Comparison of ENCODE assay signal across 8 cellular contexts in genomic region chr3:163056874-163057497, GRCh38.
DNase-seq lines count a peak whose midpoint lies in the region; ATAC-seq and TF ChIP-seq lines count a peak whose summit lies in the region.

No MANE protein-coding gene starts in this region.

- peaks cover 4% of the 10 kb centered on the region for H3K9me3 ChIP-seq in neural cell (ENCODE audit: low read length)

- no peaks in the 10 kb centered on the region for H3F3A ChIP-seq in neural cell (ENCODE audit: insufficient read depth, low read length, poor library complexity, severe bottlenecking)

- H3K79me2 ChIP-seq in neural cell (replicated peaks; ENCODE audit: insufficient read depth, low read length) = no peaks in the 10 kb centered on the region

- peak; percentile 51 for ATAC-seq in HG02798 (IDR thresholded peaks at IDR 0.05; ENCODE audit: poor library complexity, unreplicated experiment)
- no peak for ATAC-seq in GM21367 (IDR thresholded peaks at IDR 0.05; ENCODE audit: unreplicated experiment)
- ATAC-seq in GM21381 (IDR thresholded peaks at IDR 0.05; ENCODE audit: unreplicated experiment) = no peak

- H3K27me3 Mint-ChIP-seq in activated naive CD4-positive, alpha-beta T cell treated with anti-CD3 and anti-CD28 coated beads for 36 hours (ENCODE audit: low read depth) = no peaks in the 10 kb centered on the region

- no peak for TF ChIP-seq EP300 in neural cell (conservative IDR thresholded peaks at IDR 0.05; ENCODE audit: poor library complexity, severe bottlenecking)

- peak; percentile 56 for TF ChIP-seq CTCF in neural cell (IDR thresholded peaks at IDR 0.05; ENCODE audit: poor library complexity, severe bottlenecking)

- no peaks in the 10 kb centered on the region for H3K36me3 Mint-ChIP-seq in activated naive CD4-positive, alpha-beta T cell treated with anti-CD3 and anti-CD28 coated beads for 36 hours (ENCODE audit: low read depth)

- peak; percentile 46 for DNase-seq in activated naive CD4-positive, alpha-beta T cell treated with anti-CD3 and anti-CD28 coated beads for 36 hours
- no peak for DNase-seq in activated naive CD4-positive, alpha-beta T cell (lab: John Stamatoyannopoulos, UW)
- DNase-seq in NOMO-1 treated with DMSO at 0.1 percent for 48 hours (lab: John Stamatoyannopoulos, UW; ENCODE audit: unreplicated experiment) = peak; percentile 27
- DNase-seq in dedifferentiated amniotic fluid mesenchymal stem cell (ENCODE audit: extremely low spot score) = peak; percentile 52

- H3K4me1 Mint-ChIP-seq in activated naive CD4-positive, alpha-beta T cell treated with anti-CD3 and anti-CD28 coated beads for 36 hours (ENCODE audit: low read depth) = no peaks in the 10 kb centered on the region

- CTCF ChIA-PET in activated naive CD4-positive, alpha-beta T cell treated with anti-CD3 and anti-CD28 coated beads for 36 hours (lab: Charles Lee) = interaction anchor here (0.6 to 1.6 kb wide), 4 partner anchors 14 to 488 kb away, joined by 3 to 5 read pairs (median 4); no protein-coding TSS in a partner anchor

- no peaks in the 10 kb centered on the region for H3K27me3 ChIP-seq in neural cell (ENCODE audit: insufficient read depth, low read depth, low read length)

- H3K27ac Mint-ChIP-seq in activated naive CD4-positive, alpha-beta T cell treated with anti-CD3 and anti-CD28 coated beads for 36 hours = no peak overlapping the region

- intact Hi-C loops in activated naive CD4-positive, alpha-beta T cell treated with anti-CD3 and anti-CD28 coated beads for 36 hours (cut with micrococcal nuclease) = loop anchor here (10.0 kb wide), 1 partner anchor 1202 kb away; no protein-coding TSS in a partner anchor

- no peaks in the 10 kb centered on the region for H3K9me3 Mint-ChIP-seq in activated naive CD4-positive, alpha-beta T cell treated with anti-CD3 and anti-CD28 coated beads for 36 hours

- H3K9ac ChIP-seq in neural cell (ENCODE audit: low read length) = no peak overlapping the region

- peak; percentile 58 for TF ChIP-seq RAD21 in neural cell (conservative IDR thresholded peaks at IDR 0.05)

- no peak overlapping the region for H3K27ac ChIP-seq in neural cell (ENCODE audit: low read length)

- H2AFZ ChIP-seq in neural cell (ENCODE audit: low read depth, low read length) = no peak overlapping the region

- H3K36me3 ChIP-seq in neural cell (ENCODE audit: insufficient read depth, low read length) = no peaks in the 10 kb centered on the region

- no peaks in the 10 kb centered on the region for H4K20me1 ChIP-seq in neural cell (ENCODE audit: insufficient read depth)

- no peak overlapping the region for H3K4me2 ChIP-seq in neural cell (ENCODE audit: low read length)

- H3K4me3 Mint-ChIP-seq in activated naive CD4-positive, alpha-beta T cell treated with anti-CD3 and anti-CD28 coated beads for 36 hours = no peak overlapping the region

- H3K9me2 ChIP-seq in neural cell (ENCODE audit: insufficient read depth, low read length) = no peaks in the 10 kb centered on the region

- H3K4me3 ChIP-seq in neural cell (ENCODE audit: low read length) = no peak overlapping the region

TF ChIP-seq in neural cell, 6 proteins besides CTCF, POLR2A, EP300 and RAD21:
- TF ChIP-seq SMC3 (conservative IDR thresholded peaks at IDR 0.05; ENCODE audit: poor library complexity) (peak; percentile 53), EZH2 (IDR thresholded peaks at IDR 0.05; ENCODE audit: borderline replicate concordance, insufficient read depth, low read length, poor library complexity, severe bottlenecking) (no peak)

Comparison
In these comparisons a context has a peak if more than half of its experiments do, and no peak if none do; other contexts are left out.
1. DNase-seq: peak in activated naive CD4-positive, alpha-beta T cell treated with anti-CD3 and anti-CD28 coated beads for 36 hours (single experiment), NOMO-1 treated with DMSO at 0.1 percent for 48 hours (single experiment) and dedifferentiated amniotic fluid mesenchymal stem cell (single experiment); none in activated naive CD4-positive, alpha-beta T cell (0 of 4).